20 cellular contexts compared by ENCODE assay signal in the genomic region with DNA sequence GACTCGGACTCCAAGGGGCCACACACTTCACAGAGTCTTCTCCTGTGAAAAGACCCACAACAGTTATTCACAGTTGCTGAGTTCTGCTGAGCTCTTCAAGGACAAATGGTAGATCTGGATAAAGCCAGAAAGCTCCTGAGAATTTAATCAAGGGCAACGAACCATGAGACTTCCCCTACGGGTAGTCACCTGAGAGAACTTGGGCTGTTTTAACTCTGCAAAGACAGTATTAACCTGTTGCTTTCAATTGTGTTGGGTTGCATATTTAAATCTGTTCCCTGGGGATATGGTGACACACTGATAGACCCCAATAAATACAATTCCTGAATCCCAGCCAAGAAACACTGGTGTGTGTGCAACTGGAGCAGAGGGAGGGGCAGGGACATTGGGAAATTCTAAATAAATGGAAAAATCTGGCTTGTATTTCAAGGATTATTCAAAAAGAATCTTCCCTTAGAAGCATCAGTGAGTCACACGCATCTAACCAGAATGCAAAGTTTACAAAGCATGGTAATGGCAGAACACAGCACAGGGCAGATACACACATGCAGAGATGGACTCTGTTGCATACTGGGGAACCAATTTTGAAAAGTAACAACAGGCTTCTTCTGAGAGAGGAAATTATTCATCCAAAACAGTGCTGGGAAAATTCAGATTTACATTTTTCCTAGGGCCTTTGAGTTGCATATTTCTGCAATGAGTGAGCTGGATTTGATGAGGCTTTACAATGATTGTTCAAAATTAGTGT. TPM values are rescaled to one million over a fixed set of nuclear protein-coding genes. Genes with fewer than 3 reads are reported as not detected.
DNase-seq lines count a peak whose midpoint lies in the region; FAIRE-seq and TF ChIP-seq lines count a peak whose summit lies in the region.
"Had no signal": no experiment of that assay in that cellular context is flagged by ENCODE, and none has a peak within 500 bp of the region (broad histone marks: within the 10 kb centered on the region; RNA-seq: fewer than 3 reads in every experiment).

No MANE protein-coding gene starts in this region.

- H2AFZ ChIP-seq in parathyroid adenoma, result no peak overlapping the region

- H3K27me3 Mint-ChIP-seq in activated T-cell treated with anti-CD3 and anti-CD28 coated beads, Interleukin-2, amount 50 U/mL, for 24 hours, result peaks cover 4% of the 10 kb centered on the region

- H4K5ac ChIP-seq in mesendoderm (ENCODE audit: low read length), result no peak overlapping the region

- no peak overlapping the region for H2BK15ac ChIP-seq in mesendoderm (replicated peaks; ENCODE audit: low read depth)

- no peak overlapping the region for H2BK120ac ChIP-seq in mesendoderm (ENCODE audit: low read depth, low read length)

- H3K36me3 Mint-ChIP-seq in activated T-cell treated with anti-CD3 and anti-CD28 coated beads, Interleukin-2, amount 50 U/mL, for 24 hours (ENCODE audit: low read depth), result no peaks in the 10 kb centered on the region
- H3K36me3 Mint-ChIP-seq: activated naive CD8-positive, alpha-beta T cell treated with anti-CD3 and anti-CD28 coated beads, Interleukin-2, amount 10 ng/mL, durations not matched to agents 7 days and 5 days had no signal

- H4K8ac ChIP-seq in mesendoderm (ENCODE audit: low read depth, low read length), result no peak overlapping the region

- no peak overlapping the region for H3K4me3 Mint-ChIP-seq in activated T-cell treated with anti-CD3 and anti-CD28 coated beads, Interleukin-2, amount 50 U/mL, for 24 hours
- H3K4me3 Mint-ChIP-seq: activated naive CD8-positive, alpha-beta T cell treated with anti-CD3 and anti-CD28 coated beads, Interleukin-2, amount 10 ng/mL, durations not matched to agents 7 days and 5 days had no signal

- H3K4me1 ChIP-seq in parathyroid adenoma (no peaks in the 10 kb centered on the region), mesendoderm (ENCODE audit: control insufficient read depth, low read depth, low read length) (no peaks in the 10 kb centered on the region)
- H3K4me1 ChIP-seq: HAP-1 had no signal

- H3K23ac ChIP-seq in mesendoderm (ENCODE audit: low read length), result no peak overlapping the region

- H3K4ac ChIP-seq in mesendoderm (ENCODE audit: low read depth, low read length), result no peak overlapping the region

- H3K9ac ChIP-seq in parathyroid adenoma (no peak overlapping the region), mesendoderm (ENCODE audit: low read length) (no peak overlapping the region)

- H3K9me3 ChIP-seq in parathyroid adenoma (ENCODE audit: control insufficient read depth, low read length), result no peaks in the 10 kb centered on the region
- H3K9me3 ChIP-seq: HAP-1, neutrophil, thoracic aorta had no signal

- H3K27ac ChIP-seq in parathyroid adenoma (no peak overlapping the region), mesendoderm (ENCODE audit: low read depth, low read length) (no peak overlapping the region)
- H3K27ac ChIP-seq: neutrophil, thoracic aorta, WERI-Rb-1 had no signal

- H3K4me3 ChIP-seq in epithelial cell of proximal tubule (ENCODE audit: low read depth, low read length), result no peak overlapping the region
- H3K4me3 ChIP-seq in parathyroid adenoma (ENCODE audit: low read depth, low read length), result peak overlapping the region; percentile 25
- no peak overlapping the region for H3K4me3 ChIP-seq in mesendoderm (ENCODE audit: low read length)
- H3K4me3 ChIP-seq: HAP-1, thoracic aorta had no signal

- H3K56ac ChIP-seq in mesendoderm (ENCODE audit: low read length), result no peak overlapping the region

- H3K27me3 ChIP-seq in parathyroid adenoma (ENCODE audit: control insufficient read depth, insufficient read depth, low read length) (no peaks in the 10 kb centered on the region), mesendoderm (ENCODE audit: insufficient read depth, low read length, poor library complexity) (no peaks in the 10 kb centered on the region)

- H2AK5ac ChIP-seq in mesendoderm (ENCODE audit: low read length), result no peak overlapping the region

- FAIRE-seq in RCC 7860 (lab: Jason Lieb, UNC), result no peak
- FAIRE-seq: HTR-8/SVneo had no signal

- TF ChIP-seq CTCF in epithelial cell of proximal tubule (conservative IDR thresholded peaks at IDR 0.05; ENCODE audit: low read depth, low read length) (no peak), parathyroid adenoma (IDR thresholded peaks at IDR 0.05) (no peak)

- no peak overlapping the region for H2BK5ac ChIP-seq in mesendoderm (ENCODE audit: low read length)

- H3K27ac Mint-ChIP-seq in activated T-cell treated with anti-CD3 and anti-CD28 coated beads, Interleukin-2, amount 50 U/mL, for 24 hours, result no peak overlapping the region
- H3K27ac Mint-ChIP-seq: activated naive CD8-positive, alpha-beta T cell treated with anti-CD3 and anti-CD28 coated beads, Interleukin-2, amount 10 ng/mL, durations not matched to agents 7 days and 5 days had no signal

- no peaks in the 10 kb centered on the region for H3K79me1 ChIP-seq in mesendoderm (ENCODE audit: low read length)

- H3K4me2 ChIP-seq in parathyroid adenoma (ENCODE audit: low read length) (peak overlapping the region; percentile 65), mesendoderm (ENCODE audit: low read length) (no peak overlapping the region)

- peaks cover 4% of the 10 kb centered on the region for H3K4me1 Mint-ChIP-seq in activated T-cell treated with anti-CD3 and anti-CD28 coated beads, Interleukin-2, amount 50 U/mL, for 24 hours (ENCODE audit: low read depth)

- DNase-seq in DMS79 treated with DMSO at 0.1 percent for 48 hours (lab: John Stamatoyannopoulos, UW), result peak; percentile 96
- DNase-seq in RCC 7860 (ENCODE audit: low spot score), result peak; percentile 10
- peak; percentile 44 for DNase-seq in epithelial cell of proximal tubule (ENCODE audit: low read depth)
- DNase-seq in mesendoderm, result no peak
- DNase-seq in activated T-cell treated with anti-CD3 and anti-CD28 coated beads, Interleukin-2, amount 50 U/mL, for 24 hours, result no peak
- no peak for DNase-seq in NCI-H128 (lab: John Stamatoyannopoulos, UW; ENCODE audit: unreplicated experiment)
- DNase-seq: activated CD8-positive, alpha-beta memory T cell treated with anti-CD3 and anti-CD28 coated beads, Interleukin-2, amount 50 U/mL, for 4 hours; activated naive CD8-positive, alpha-beta T cell treated with anti-CD3 and anti-CD28 coated beads, Interleukin-2, amount 10 ng/mL, durations not matched to agents 7 days and 5 days; DND-41; hypothalamus; NCI-H1417; SHP77 treated with DMSO at 0.1 percent for 48 hours; stimulated activated CD4-positive, alpha-beta T cell treated with anti-CD3 and anti-CD28 coated beads, Interleukin-12 subunit alpha, Interleukin-12 subunit beta, amount 100 ng/mL, for 4 hours; WERI-Rb-1 had no signal

- WGBS in mesendoderm (ENCODE audit: extremely low coverage, insufficient coverage, low lambda C conversion rate), result no CpG with 5 or more reads among the region's 4 CpGs

- no peak overlapping the region for H3K18ac ChIP-seq in mesendoderm (ENCODE audit: low read length)

- no peaks in the 10 kb centered on the region for H3K9me3 Mint-ChIP-seq in activated T-cell treated with anti-CD3 and anti-CD28 coated beads, Interleukin-2, amount 50 U/mL, for 24 hours
- H3K9me3 Mint-ChIP-seq: activated naive CD8-positive, alpha-beta T cell treated with anti-CD3 and anti-CD28 coated beads, Interleukin-2, amount 10 ng/mL, durations not matched to agents 7 days and 5 days had no signal

- H3K36me3 ChIP-seq in parathyroid adenoma (ENCODE audit: control insufficient read depth, insufficient read depth, low read length) (no peaks in the 10 kb centered on the region), mesendoderm (ENCODE audit: control insufficient read depth, insufficient read depth, low read length) (no peaks in the 10 kb centered on the region)
- H3K36me3 ChIP-seq: HAP-1, neutrophil, thoracic aorta, WERI-Rb-1 had no signal

- H3K79me2 ChIP-seq in parathyroid adenoma (no peaks in the 10 kb centered on the region), mesendoderm (ENCODE audit: control insufficient read depth, insufficient read depth, low read length) (no peaks in the 10 kb centered on the region)

RNA-seq across cellular contexts. Expression of gene KCNJ1, which starts 4.0 kb away (rescaled TPM):
- total RNA-seq in epithelial cell of proximal tubule, result not detected in 2 replicates
- polyA plus RNA-seq in mesendoderm (2013, experiment 1 of 2), result 0.01 TPM
- 0.03 TPM for polyA plus RNA-seq in mesendoderm (2013, experiment 2 of 2)

RNA-seq across cellular contexts. Expression of gene KCNJ5, which starts 28.1 kb away (rescaled TPM):
- total RNA-seq in epithelial cell of proximal tubule, result 0.22 and 0.23 TPM in 2 replicates
- polyA plus RNA-seq in mesendoderm (2013, experiment 1 of 2), result 0.11 TPM
- 0.13 TPM for polyA plus RNA-seq in mesendoderm (2013, experiment 2 of 2)
- total RNA-seq: lung microvascular endothelial cell had no signal

Comparison
In these comparisons a context has a peak if more than half of its experiments do, and no peak if none do; other contexts are left out.
1. DNase-seq: peak in DMS79 treated with DMSO at 0.1 percent for 48 hours (single experiment), RCC 7860 (single experiment) and epithelial cell of proximal tubule (single experiment); none in mesendoderm (single experiment), activated T-cell treated with anti-CD3 and anti-CD28 coated beads, Interleukin-2, amount 50 U/mL, for 24 hours (single experiment) and NCI-H128 (single experiment).